ENCODE assay signal across 21 cellular contexts in genomic region chr9:13823021-13823420, GRCh38.
DNase-seq lines count a peak whose midpoint lies in the region; ATAC-seq and TF ChIP-seq lines count a peak whose summit lies in the region.
"Had no signal": no experiment of that assay in that cellular context is flagged by ENCODE, and none has a peak within 500 bp of the region (broad histone marks: within the 10 kb centered on the region; RNA-seq: fewer than 3 reads in every experiment).

No MANE protein-coding gene starts in this region.

- no peak overlapping the region for H3K4me2 ChIP-seq in fibroblast of lung (ENCODE audit: extremely low read depth, insufficient read depth, low read length)
- H3K4me2 ChIP-seq in mesenchymal stem cell (ENCODE audit: low read length, poor library complexity, severe bottlenecking): no peak overlapping the region
- H3K4me2 ChIP-seq: BLaER1, GM23338 had no signal

- no peak overlapping the region for H3K27ac ChIP-seq in fibroblast of lung (ENCODE audit: insufficient read depth, low read length)
- H3K27ac ChIP-seq in mesenchymal stem cell (ENCODE audit: low read length, poor library complexity, severe bottlenecking): no peak overlapping the region
- H3K27ac ChIP-seq: BLaER1, HL-60, Peyer's patch had no signal

- H3K27me3 ChIP-seq in fibroblast of lung (ENCODE audit: control insufficient read depth, insufficient read depth, low read length): no peaks in the 10 kb centered on the region
- no peaks in the 10 kb centered on the region for H3K27me3 ChIP-seq in mesenchymal stem cell (ENCODE audit: control insufficient read depth in 1 of 2, insufficient read depth in 1 of 2, low read length in 2 of 2)
- H3K27me3 ChIP-seq: BLaER1, Peyer's patch had no signal

- no peak overlapping the region for H3K23ac ChIP-seq in mesenchymal stem cell (ENCODE audit: low read length in 2 of 2)

- H4K8ac ChIP-seq in mesenchymal stem cell (ENCODE audit: low read length): no peak overlapping the region

- H2BK5ac ChIP-seq in mesenchymal stem cell (ENCODE audit: low read depth, low read length, poor library complexity, severe bottlenecking): no peak overlapping the region

- no peak overlapping the region for H3K18ac ChIP-seq in mesenchymal stem cell (ENCODE audit: low read depth in 1 of 2, low read length in 2 of 2)

- H3K9ac ChIP-seq in fibroblast of lung (ENCODE audit: insufficient read depth, low read length) (no peak overlapping the region), mesenchymal stem cell (ENCODE audit: low read length) (no peak overlapping the region)
- H3K9ac ChIP-seq: BLaER1 had no signal

- no peaks in the 10 kb centered on the region for H3K36me3 Mint-ChIP-seq in stimulated activated naive B cell treated with anti-CD40 and anti-IgM and Interleukin-4, amounts not matched to agents 10 μg/mL and 1 μg/mL and 100 μg/mL, for 72 hours
- H3K36me3 Mint-ChIP-seq: CD4-positive, alpha-beta memory T cell had no signal

- H2BK12ac ChIP-seq in mesenchymal stem cell (ENCODE audit: low read length in 2 of 2): no peak overlapping the region

- DNase-seq in AG20443 (ENCODE audit: low spot score) (peak; percentile 57), astrocyte of the cerebellum (ENCODE audit: low read depth) (peak; percentile 28), fibroblast of lung (ENCODE audit: low read depth in 2 of 2) (peak; percentile 48 to 81), myocyte (ENCODE audit: low read depth) (peak; percentile 37), mesenchymal stem cell (no peak), NCI-H2196 treated with DMSO at 0.1 percent for 48 hours (lab: John Stamatoyannopoulos, UW; ENCODE audit: unreplicated experiment) (no peak), NOMO-1 (lab: John Stamatoyannopoulos, UW; ENCODE audit: unreplicated experiment in 2 of 2) (no peak)
- DNase-seq in stimulated activated naive B cell treated with anti-CD40 and anti-IgM and Interleukin-4, amounts not matched to agents 10 μg/mL and 1 μg/mL and 100 μg/mL, for 72 hours: no peak
- DNase-seq: CD4-positive, alpha-beta memory T cell; DMS153; GDM1; HCEC 1CT; Karpas-422; MM.1S; NCI-H1105; NCI-H2081; Peyer's patch had no signal

- in situ Hi-C loops in astrocyte of the cerebellum (cut with HindIII; ENCODE audit: low sequenced_read_pairs): no loop called here

- H3K14ac ChIP-seq in mesenchymal stem cell (ENCODE audit: low read length in 2 of 2): no peak overlapping the region

- no peaks in the 10 kb centered on the region for H3K27me3 Mint-ChIP-seq in stimulated activated naive B cell treated with anti-CD40 and anti-IgM and Interleukin-4, amounts not matched to agents 10 μg/mL and 1 μg/mL and 100 μg/mL, for 72 hours
- H3K27me3 Mint-ChIP-seq: CD4-positive, alpha-beta memory T cell; IgD-negative memory B cell had no signal

- ATAC-seq in stimulated activated naive B cell treated with anti-CD40 and anti-IgM and Interleukin-4, amounts not matched to agents 10 μg/mL and 1 μg/mL and 100 μg/mL, for 72 hours (replicated peaks): no peak
- ATAC-seq: GM23338 had no signal

- no peaks in the 10 kb centered on the region for H4K20me1 ChIP-seq in fibroblast of lung (ENCODE audit: control insufficient read depth, extremely low read depth, insufficient read depth, low read length)
- H4K20me1 ChIP-seq: BLaER1 had no signal

- H3K36me3 ChIP-seq in fibroblast of lung (ENCODE audit: control insufficient read depth, insufficient read depth, low read length) (no peaks in the 10 kb centered on the region), mesenchymal stem cell (ENCODE audit: control insufficient read depth in 1 of 2, insufficient read depth in 2 of 2, low read depth in 1 of 2, low read length in 2 of 2) (no peaks in the 10 kb centered on the region)
- H3K36me3 ChIP-seq: BLaER1, Peyer's patch had no signal

- peaks cover 4 to 9% of the 10 kb centered on the region in 2 donors for H3K9me3 Mint-ChIP-seq in stimulated activated naive B cell treated with anti-CD40 and anti-IgM and Interleukin-4, amounts not matched to agents 10 μg/mL and 1 μg/mL and 100 μg/mL, for 72 hours

- no peak overlapping the region for H2BK15ac ChIP-seq in mesenchymal stem cell (ENCODE audit: low read depth, poor library complexity, severe bottlenecking)

- H3K27ac Mint-ChIP-seq in stimulated activated naive B cell treated with anti-CD40 and anti-IgM and Interleukin-4, amounts not matched to agents 10 μg/mL and 1 μg/mL and 100 μg/mL, for 72 hours: no peak overlapping the region
- H3K27ac Mint-ChIP-seq: CD4-positive, alpha-beta memory T cell; GM23338; IgD-negative memory B cell had no signal

- H3K9me3 ChIP-seq in fibroblast of lung (ENCODE audit: control insufficient read depth, insufficient read depth, low read depth, low read length) (no peaks in the 10 kb centered on the region), mesenchymal stem cell (ENCODE audit: control insufficient read depth, low read length) (peaks cover 6% of the 10 kb centered on the region)
- H3K9me3 ChIP-seq: Peyer's patch had no signal

- no peak overlapping the region for H3K4me3 Mint-ChIP-seq in stimulated activated naive B cell treated with anti-CD40 and anti-IgM and Interleukin-4, amounts not matched to agents 10 μg/mL and 1 μg/mL and 100 μg/mL, for 72 hours
- H3K4me3 Mint-ChIP-seq: CD4-positive, alpha-beta memory T cell; GM23338; IgD-negative memory B cell had no signal

- H3K4me3 ChIP-seq in astrocyte of the cerebellum (ENCODE audit: low read depth, low read length) (no peak overlapping the region), fibroblast of lung (replicated peaks in 1 of 4; ENCODE audit: control extremely low read depth in 1 of 4, insufficient read depth in 1 of 4, low read depth in 3 of 4, low read length in 4 of 4) (no peak overlapping the region), mesenchymal stem cell (ENCODE audit: insufficient read depth in 1 of 2, low read depth in 1 of 2, low read length in 2 of 2) (no peak overlapping the region)
- H3K4me3 ChIP-seq: BLaER1, GM23338, Peyer's patch had no signal

- H2AFZ ChIP-seq in fibroblast of lung (ENCODE audit: low read length): no peak overlapping the region
- H2AFZ ChIP-seq in mesenchymal stem cell (ENCODE audit: low read depth, low read length): no peak overlapping the region
- H2AFZ ChIP-seq: GM23338 had no signal

- TF ChIP-seq CTCF in astrocyte of the cerebellum (IDR thresholded peaks at IDR 0.05; ENCODE audit: low read depth, low read length, missing control alignments) (no peak), fibroblast of lung (conservative IDR thresholded peaks at IDR 0.05 in 1 of 2, IDR thresholded peaks at IDR 0.05 in 1 of 2; ENCODE audit: low read depth in 1 of 2, low read length in 2 of 2) (no peak)

- no peak overlapping the region for H3K4ac ChIP-seq in mesenchymal stem cell (ENCODE audit: low read depth in 1 of 2, low read length in 2 of 2)

- H4K91ac ChIP-seq in mesenchymal stem cell (ENCODE audit: low read length): no peak overlapping the region

- no peak overlapping the region for H2AK5ac ChIP-seq in mesenchymal stem cell (ENCODE audit: low read length, severe bottlenecking)

- no peak overlapping the region for H2BK120ac ChIP-seq in mesenchymal stem cell (ENCODE audit: low read depth, low read length)

- no peaks in the 10 kb centered on the region for H3K4me1 ChIP-seq in fibroblast of lung (ENCODE audit: control insufficient read depth, extremely low read depth, insufficient read depth, low read length)
- no peaks in the 10 kb centered on the region for H3K4me1 ChIP-seq in mesenchymal stem cell (ENCODE audit: control insufficient read depth, insufficient read depth, low read depth, low read length)
- H3K4me1 ChIP-seq: BLaER1, Peyer's patch had no signal

- H3K79me1 ChIP-seq in mesenchymal stem cell (replicated peaks; ENCODE audit: low read length, poor library complexity, severe bottlenecking): no peaks in the 10 kb centered on the region

- H3K79me2 ChIP-seq in fibroblast of lung (ENCODE audit: control insufficient read depth, insufficient read depth, low read length): no peaks in the 10 kb centered on the region

- H3K4me1 Mint-ChIP-seq in stimulated activated naive B cell treated with anti-CD40 and anti-IgM and Interleukin-4, amounts not matched to agents 10 μg/mL and 1 μg/mL and 100 μg/mL, for 72 hours: no peaks in the 10 kb centered on the region
- H3K4me1 Mint-ChIP-seq: CD4-positive, alpha-beta memory T cell; GM23338; IgD-negative memory B cell had no signal

Comparison
In these comparisons a context has a peak if more than half of its experiments do, and no peak if none do; other contexts are left out.
1. DNase-seq: peak in AG20443 (single experiment), astrocyte of the cerebellum (single experiment), fibroblast of lung (2 of 2) and myocyte (single experiment); none in mesenchymal stem cell (single experiment), NCI-H2196 treated with DMSO at 0.1 percent for 48 hours (single experiment), stimulated activated naive B cell treated with anti-CD40 and anti-IgM and Interleukin-4, amounts not matched to agents 10 μg/mL and 1 μg/mL and 100 μg/mL, for 72 hours (single experiment) and NOMO-1 (0 of 2).